In the genomic region with DNA sequence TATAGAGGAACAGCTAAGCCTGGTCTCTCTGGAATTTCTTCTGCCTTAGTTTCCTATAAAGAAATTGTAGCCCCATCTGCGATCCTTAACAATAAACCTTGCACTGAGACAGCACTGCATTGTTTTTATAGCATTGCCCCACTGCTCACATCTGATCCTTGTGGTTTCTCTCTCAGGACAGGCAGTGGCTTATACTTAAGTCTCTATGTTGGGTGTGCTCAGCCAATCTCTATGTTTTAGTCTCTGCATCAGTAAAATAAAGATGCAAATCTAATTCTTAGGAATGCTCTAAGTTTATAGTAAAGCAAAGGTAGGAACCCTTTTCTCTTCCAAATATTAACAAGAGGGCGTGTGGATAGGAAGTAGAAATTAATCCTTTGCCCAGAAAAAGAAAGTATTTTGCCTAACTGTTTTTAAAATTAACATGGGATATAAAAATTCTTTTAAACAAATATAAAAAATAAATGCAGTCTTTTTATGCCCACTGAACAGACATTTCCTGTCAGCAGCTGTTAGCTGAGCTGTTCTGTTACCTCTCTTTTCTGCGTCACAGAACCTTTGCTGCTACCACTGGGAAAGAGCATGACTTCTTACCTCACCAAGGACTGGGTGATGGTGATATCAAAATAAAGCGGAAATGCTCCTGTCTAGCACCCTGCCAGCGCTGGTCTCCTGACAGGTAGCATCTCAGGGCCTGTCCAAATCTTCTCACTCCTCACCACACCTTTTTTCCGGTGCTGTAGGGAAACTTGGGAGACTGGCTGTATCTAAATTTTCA, we compare ENCODE assay signal across 23 cellular contexts.
DNase-seq lines count a peak whose midpoint lies in the region; ATAC-seq and TF ChIP-seq lines count a peak whose summit lies in the region.
"Had no signal": no experiment of that assay in that cellular context is flagged by ENCODE, and none has a peak within 500 bp of the region (broad histone marks: within the 10 kb centered on the region; RNA-seq: fewer than 3 reads in every experiment).

No MANE protein-coding gene starts in this region.

- no peaks in the 10 kb centered on the region for H3K9me3 Mint-ChIP-seq in stimulated activated memory B cell treated with anti-CD40 and anti-IgM and Interleukin-4, amounts not matched to agents 10 μg/mL and 1 μg/mL and 100 μg/mL, for 72 hours
- H3K9me3 Mint-ChIP-seq in stimulated activated naive CD8-positive, alpha-beta T cell treated with anti-CD3 and anti-CD28 coated beads, Interleukin-15, amount 100 ng/mL, for 72 hours = no peaks in the 10 kb centered on the region
- H3K9me3 Mint-ChIP-seq: activated CD4-positive, alpha-beta memory T cell treated with anti-CD3 and anti-CD28 coated beads, Interleukin-2, amount 10 ng/mL, durations not matched to agents 7 days and 5 days; central memory CD8-positive, alpha-beta T cell; IgD-negative memory B cell had no signal

- peak overlapping the region; percentile 36 for H3K4me3 ChIP-seq in SU-DHL-6 (ENCODE audit: insufficient read depth, low read length, poor library complexity, severe bottlenecking)
- H3K4me3 ChIP-seq in fibroblast of pulmonary artery (replicated peaks; ENCODE audit: low read depth, low read length) = no peak overlapping the region
- H3K4me3 ChIP-seq: heart left ventricle, SJSA1, upper lobe of right lung had no signal

- H3K27me3 Mint-ChIP-seq in stimulated activated memory B cell treated with anti-CD40 and anti-IgM and Interleukin-4, amounts not matched to agents 10 μg/mL and 1 μg/mL and 100 μg/mL, for 72 hours = no peaks in the 10 kb centered on the region
- H3K27me3 Mint-ChIP-seq in stimulated activated naive CD8-positive, alpha-beta T cell treated with anti-CD3 and anti-CD28 coated beads, Interleukin-15, amount 100 ng/mL, for 72 hours = no peaks in the 10 kb centered on the region
- H3K27me3 Mint-ChIP-seq: activated CD4-positive, alpha-beta memory T cell treated with anti-CD3 and anti-CD28 coated beads, Interleukin-2, amount 10 ng/mL, durations not matched to agents 7 days and 5 days; central memory CD8-positive, alpha-beta T cell; IgD-negative memory B cell had no signal

- peaks cover 56% of the 10 kb centered on the region for H3F3A ChIP-seq in SU-DHL-6 (ENCODE audit: insufficient read depth)

- no peak overlapping the region for H2AFZ ChIP-seq in SU-DHL-6 (ENCODE audit: low read depth, low read length, severe bottlenecking)

- no peak overlapping the region for H3K27ac Mint-ChIP-seq in stimulated activated memory B cell treated with anti-CD40 and anti-IgM and Interleukin-4, amounts not matched to agents 10 μg/mL and 1 μg/mL and 100 μg/mL, for 72 hours
- no peak overlapping the region for H3K27ac Mint-ChIP-seq in stimulated activated naive CD8-positive, alpha-beta T cell treated with anti-CD3 and anti-CD28 coated beads, Interleukin-15, amount 100 ng/mL, for 72 hours
- H3K27ac Mint-ChIP-seq: activated CD4-positive, alpha-beta memory T cell treated with anti-CD3 and anti-CD28 coated beads, Interleukin-2, amount 10 ng/mL, durations not matched to agents 7 days and 5 days had no signal

- H3K79me2 ChIP-seq in SU-DHL-6 (ENCODE audit: insufficient read depth, low read length) = peaks cover 53% of the 10 kb centered on the region

- ATAC-seq in GM21423 (IDR thresholded peaks at IDR 0.05; ENCODE audit: unreplicated experiment) (peak; percentile 39), HG03432 (IDR thresholded peaks at IDR 0.05; ENCODE audit: unreplicated experiment) (no peak)
- ATAC-seq in stimulated activated memory B cell treated with anti-CD40 and anti-IgM and Interleukin-4, amounts not matched to agents 10 μg/mL and 1 μg/mL and 100 μg/mL, for 72 hours = peak; percentile 56
- no peak for ATAC-seq in stimulated activated naive CD8-positive, alpha-beta T cell treated with anti-CD3 and anti-CD28 coated beads, Interleukin-15, amount 100 ng/mL, for 72 hours
- ATAC-seq: heart left ventricle, upper lobe of right lung had no signal

- peak overlapping the region; percentile 48 for H3K9ac ChIP-seq in SU-DHL-6 (ENCODE audit: low read length)

- peak; percentile 28 for DNase-seq in fibroblast of pulmonary artery (ENCODE audit: low read depth)
- DNase-seq in DMS79 (lab: John Stamatoyannopoulos, UW) = no peak
- DNase-seq in NCI-H2196 treated with DMSO at 0.1 percent for 48 hours (lab: John Stamatoyannopoulos, UW; ENCODE audit: unreplicated experiment) = no peak
- DNase-seq in stimulated activated naive CD8-positive, alpha-beta T cell treated with anti-CD3 and anti-CD28 coated beads, Interleukin-15, amount 100 ng/mL, for 72 hours = no peak
- DNase-seq: activated CD4-positive, alpha-beta memory T cell treated with anti-CD3 and anti-CD28 coated beads, Interleukin-2, amount 10 ng/mL, durations not matched to agents 7 days and 5 days; activated T-cell treated with anti-CD3 and anti-CD28 coated beads for 4 hours; amniotic stem cell; DND-41; effector CD4-positive, alpha-beta T cell; GOT3; heart left ventricle; NCI-H2029; retina; stimulated activated CD4-positive, alpha-beta T cell treated with anti-CD3 and anti-CD28 coated beads, Interleukin-12 subunit alpha, Interleukin-12 subunit beta, amount 100 ng/mL, for 4 hours; upper lobe of right lung had no signal

- H4K20me1 ChIP-seq in SU-DHL-6 (ENCODE audit: low read depth, low read length) = no peaks in the 10 kb centered on the region

- peaks cover 17% of the 10 kb centered on the region for H3K36me3 ChIP-seq in SU-DHL-6 (ENCODE audit: low read length)

- H3K27ac ChIP-seq in SU-DHL-6 (ENCODE audit: low read depth, low read length) = peak overlapping the region; percentile 97
- H3K27ac ChIP-seq: heart left ventricle, neutrophil, SJSA1, upper lobe of right lung had no signal

- no peaks in the 10 kb centered on the region for H3K27me3 ChIP-seq in SU-DHL-6 (ENCODE audit: low read length)
- H3K27me3 ChIP-seq: heart left ventricle, neutrophil, SJSA1, upper lobe of right lung had no signal

- TF ChIP-seq CTCF in SU-DHL-6 (IDR thresholded peaks at IDR 0.05; ENCODE audit: insufficient read depth, low read length, poor library complexity, severe bottlenecking) (no peak), fibroblast of pulmonary artery (IDR thresholded peaks at IDR 0.05; ENCODE audit: low read length, missing control alignments) (no peak)

- H3K4me1 Mint-ChIP-seq in stimulated activated memory B cell treated with anti-CD40 and anti-IgM and Interleukin-4, amounts not matched to agents 10 μg/mL and 1 μg/mL and 100 μg/mL, for 72 hours = peaks cover 30% of the 10 kb centered on the region
- peaks cover 5% of the 10 kb centered on the region for H3K4me1 Mint-ChIP-seq in stimulated activated naive CD8-positive, alpha-beta T cell treated with anti-CD3 and anti-CD28 coated beads, Interleukin-15, amount 100 ng/mL, for 72 hours
- H3K4me1 Mint-ChIP-seq: activated CD4-positive, alpha-beta memory T cell treated with anti-CD3 and anti-CD28 coated beads, Interleukin-2, amount 10 ng/mL, durations not matched to agents 7 days and 5 days had no signal

- H3K4me2 ChIP-seq in SU-DHL-6 (ENCODE audit: low read depth, low read length, poor library complexity, severe bottlenecking) = peak overlapping the region; percentile 100

- H3K36me3 Mint-ChIP-seq in stimulated activated memory B cell treated with anti-CD40 and anti-IgM and Interleukin-4, amounts not matched to agents 10 μg/mL and 1 μg/mL and 100 μg/mL, for 72 hours = peaks cover 48% of the 10 kb centered on the region

- no peaks in the 10 kb centered on the region for H3K9me3 ChIP-seq in SU-DHL-6 (ENCODE audit: insufficient read depth, low read length)
- H3K9me3 ChIP-seq: heart left ventricle, neutrophil, SJSA1, upper lobe of right lung had no signal

- no peaks in the 10 kb centered on the region for H3K9me2 ChIP-seq in SU-DHL-6 (replicated peaks; ENCODE audit: insufficient read depth, low read length)

- no peak overlapping the region for H3K4me3 Mint-ChIP-seq in stimulated activated memory B cell treated with anti-CD40 and anti-IgM and Interleukin-4, amounts not matched to agents 10 μg/mL and 1 μg/mL and 100 μg/mL, for 72 hours
- H3K4me3 Mint-ChIP-seq in stimulated activated naive CD8-positive, alpha-beta T cell treated with anti-CD3 and anti-CD28 coated beads, Interleukin-15, amount 100 ng/mL, for 72 hours = no peak overlapping the region
- H3K4me3 Mint-ChIP-seq: activated CD4-positive, alpha-beta memory T cell treated with anti-CD3 and anti-CD28 coated beads, Interleukin-2, amount 10 ng/mL, durations not matched to agents 7 days and 5 days; central memory CD8-positive, alpha-beta T cell had no signal

Comparison
In these comparisons a context has a peak if more than half of its experiments do, and no peak if none do; other contexts are left out.
1. ATAC-seq: peak in GM21423 (single experiment) and stimulated activated memory B cell treated with anti-CD40 and anti-IgM and Interleukin-4, amounts not matched to agents 10 μg/mL and 1 μg/mL and 100 μg/mL, for 72 hours (single experiment); none in HG03432 (single experiment) and stimulated activated naive CD8-positive, alpha-beta T cell treated with anti-CD3 and anti-CD28 coated beads, Interleukin-15, amount 100 ng/mL, for 72 hours (single experiment).